Comparison of ENCODE assay signal across 11 cellular contexts in genomic region chr6:133964702-133965101, GRCh38.
"Had no signal": no experiment of that assay in that cellular context is flagged by ENCODE, and none has a peak within 500 bp of the region (broad histone marks: within the 10 kb centered on the region; RNA-seq: fewer than 3 reads in every experiment).

No MANE protein-coding gene starts in this region.

- H3K9me3 Mint-ChIP-seq: activated naive CD4-positive, alpha-beta T cell treated with anti-CD3 and anti-CD28 coated beads, Interleukin-2, amount 50 U/mL, for 72 hours; effector memory CD8-positive, alpha-beta T cell had no signal

- DNase-seq: activated CD4-positive, alpha-beta T cell treated with anti-CD3 and anti-CD28 coated beads for 36 hours; activated CD4-positive, alpha-beta T cell treated with anti-CD3 and anti-CD28 coated beads, Interleukin-2, amount 50 U/mL, for 48 hours; activated gamma-delta T cell; amygdala; effector memory CD8-positive, alpha-beta T cell; esophagus squamous epithelium; occipital lobe; stimulated activated naive CD4-positive, alpha-beta T cell treated with Interleukin-2 at 50 U/mL for 16 hours; transverse colon; uterus had no signal

- H3K27ac Mint-ChIP-seq: activated CD4-positive, alpha-beta T cell treated with anti-CD3 and anti-CD28 coated beads for 36 hours; effector memory CD8-positive, alpha-beta T cell had no signal

- H3K27me3 Mint-ChIP-seq: activated CD4-positive, alpha-beta T cell treated with anti-CD3 and anti-CD28 coated beads for 36 hours; effector memory CD8-positive, alpha-beta T cell had no signal

- ATAC-seq: effector memory CD8-positive, alpha-beta T cell had no signal

- H3K4me3 Mint-ChIP-seq: activated CD4-positive, alpha-beta T cell treated with anti-CD3 and anti-CD28 coated beads for 36 hours had no signal

- H3K36me3 Mint-ChIP-seq: activated naive CD4-positive, alpha-beta T cell treated with anti-CD3 and anti-CD28 coated beads, Interleukin-2, amount 50 U/mL, for 72 hours had no signal
